In the genomic region with DNA sequence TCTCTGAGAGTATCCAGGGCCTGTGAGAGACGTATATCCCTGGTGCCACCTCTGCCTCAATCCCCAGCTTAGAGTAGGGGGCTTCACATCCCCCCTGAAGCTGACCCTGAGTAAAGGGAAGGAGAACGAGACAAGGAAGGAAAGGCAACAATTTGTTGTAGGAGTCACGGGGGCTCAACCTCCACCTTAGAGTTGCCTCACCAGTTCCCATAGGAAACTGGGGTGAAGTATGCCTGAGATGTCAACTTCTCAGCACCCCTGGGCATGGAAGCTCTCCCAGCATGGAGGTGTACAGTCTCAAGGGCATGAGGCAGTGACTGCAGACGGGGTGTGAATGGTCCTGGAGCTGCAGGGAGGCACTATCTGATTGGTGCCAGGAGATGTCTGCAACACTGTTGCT, we compare ENCODE assay signal across 34 cellular contexts.
"Had no signal": no experiment of that assay in that cellular context is flagged by ENCODE, and none has a peak within 500 bp of the region (broad histone marks: within the 10 kb centered on the region; RNA-seq: fewer than 3 reads in every experiment).

No MANE protein-coding gene starts in this region.

- H3K27me3 ChIP-seq: MG63 had no signal

- H3K4me3 ChIP-seq: MG63 had no signal

- DNase-seq: Karpas-422, Kasumi-1, MG63, MM.1S, MV-4-11, NCI-H1048, NCI-H1092, NCI-H1092 treated with DMSO at 0.1 percent for 48 hours, NCI-H1105, NCI-H1105 treated with DMSO at 0.1 percent for 48 hours, NCI-H1417, NCI-H1417 treated with DMSO at 0.1 percent for 48 hours, NCI-H1436, NCI-H1436 treated with DMSO at 0.1 percent for 48 hours, NCI-H146, NCI-H1694, NCI-H1694 treated with DMSO at 0.1 percent for 48 hours, NCI-H187, NCI-H187 treated with DMSO at 0.1 percent for 48 hours, NCI-H1930, NCI-H2029, NCI-H2029 treated with DMSO at 0.1 percent for 48 hours, NCI-H2081, NCI-H2081 treated with DMSO at 0.1 percent for 48 hours, NCI-H2107, NCI-H2171, NCI-H2171 treated with DMSO at 0.1 percent for 48 hours, NCI-H2227 treated with DMSO at 0.1 percent for 48 hours, NCI-H226, NCI-H345, NCI-H446, NCI-H446 treated with DMSO at 0.1 percent for 48 hours, NCI-H510A, NCI-H510A treated with DMSO at 0.1 percent for 48 hours had no signal

- H3K36me3 ChIP-seq: MG63 had no signal

- H3K9me3 ChIP-seq: MG63 had no signal
